Comparison of ENCODE assay signal across 8 cellular contexts in genomic region chr20:50509923-50510705, GRCh38. TPM values are rescaled to one million over a fixed set of nuclear protein-coding genes. Genes with fewer than 3 reads are reported as not detected.
DNase-seq lines count a peak whose midpoint lies in the region; ATAC-seq and TF ChIP-seq lines count a peak whose summit lies in the region.

PTPN1 (plus strand) TSS chr20:50510383; CDS start chr20:50510528, 145 bp downstream.

- H3K4me3 Mint-ChIP-seq in T-helper 2 cell treated with Interferon-gamma antibody and Interleukin-4, amounts not matched to agents 5 μg/mL and 100 μg/mL, for 36 hours = peak within 1 kb of the TSS; percentile 100

- H3K4me1 Mint-ChIP-seq in T-helper 2 cell treated with Interferon-gamma antibody and Interleukin-4, amounts not matched to agents 5 μg/mL and 100 μg/mL, for 36 hours (ENCODE audit: low read depth) = peaks cover 39% of the 10 kb centered on the region

- H3K27ac Mint-ChIP-seq in T-helper 2 cell treated with Interferon-gamma antibody and Interleukin-4, amounts not matched to agents 5 μg/mL and 100 μg/mL, for 36 hours = peak within 1 kb of the TSS; percentile 98

- H3K9me3 ChIP-seq in ascending aorta = no peaks in the 10 kb centered on the region
- no peaks in the 10 kb centered on the region for H3K9me3 ChIP-seq in right cardiac atrium (ENCODE audit: control insufficient read depth, low read length)
- H3K9me3 ChIP-seq in vagina = no peaks in the 10 kb centered on the region

- peaks cover 31% of the 10 kb centered on the region for H3K36me3 Mint-ChIP-seq in T-helper 2 cell treated with Interferon-gamma antibody and Interleukin-4, amounts not matched to agents 5 μg/mL and 100 μg/mL, for 36 hours (ENCODE audit: low read depth)

- no peaks in the 10 kb centered on the region for H3K36me3 ChIP-seq in ascending aorta
- H3K36me3 ChIP-seq in vagina = no peaks in the 10 kb centered on the region

- peak; percentile 99 for DNase-seq in NCI-H1930 (lab: John Stamatoyannopoulos, UW)
- peak; percentile 98 for DNase-seq in T-helper 2 cell treated with Interferon-gamma antibody and Interleukin-4, amounts not matched to agents 5 μg/mL and 100 μg/mL, for 36 hours (ENCODE audit: low spot score)
- DNase-seq in ascending aorta (ENCODE audit: low spot score in 2 of 2) = peak; percentile 93 to 99
- DNase-seq in right cardiac atrium = peak; percentile 99
- DNase-seq in putamen (ENCODE audit: low spot score) = peak; percentile 98
- DNase-seq in vagina (ENCODE audit: extremely low spot score in 2 of 2) = peak; percentile 99

- H3K4me3 ChIP-seq in ascending aorta (peak within 1 kb of the TSS; percentile 88 to 97), right cardiac atrium (ENCODE audit: low read length) (peak within 1 kb of the TSS; percentile 94), vagina (peak within 1 kb of the TSS; percentile 75 to 78)

- H3K27me3 ChIP-seq in ascending aorta = no peaks in the 10 kb centered on the region
- no peaks in the 10 kb centered on the region for H3K27me3 ChIP-seq in right cardiac atrium (ENCODE audit: control insufficient read depth, insufficient read depth)
- no peaks in the 10 kb centered on the region for H3K27me3 ChIP-seq in vagina

- ATAC-seq in GM18499 (IDR thresholded peaks at IDR 0.05; ENCODE audit: insufficient read depth, unreplicated experiment) (peak; percentile 72), HG02943 (IDR thresholded peaks at IDR 0.05; ENCODE audit: low read depth, unreplicated experiment) (peak; percentile 86), right cardiac atrium (peak; percentile 99)

- intact Hi-C loops in ascending aorta (cut with DNase I) (loop anchor here (1.0 to 10.0 kb wide), 5 partner anchors 27 to 1463 kb away; partner anchors contain the start of genes CSE1L and PARD6B), right cardiac atrium (cut with DNase I) (loop anchor here (5.0 to 10.0 kb wide), 3 partner anchors 62 to 72 kb away; no protein-coding TSS in a partner anchor), vagina (cut with DNase I) (no loop called here)

- peaks cover 5 to 25% of the 10 kb centered on the region in 2 donors for H3K4me1 ChIP-seq in ascending aorta
- peaks cover 8% of the 10 kb centered on the region for H3K4me1 ChIP-seq in right cardiac atrium (ENCODE audit: control insufficient read depth, insufficient read depth, low read length)
- H3K4me1 ChIP-seq in vagina = peaks cover 50% of the 10 kb centered on the region

- peak within 1 kb of the TSS; percentile 81 to 91 for H3K27ac ChIP-seq in ascending aorta
- peak within 1 kb of the TSS; percentile 93 for H3K27ac ChIP-seq in right cardiac atrium (ENCODE audit: low read length)
- H3K27ac ChIP-seq in vagina = peak within 1 kb of the TSS; percentile 89

- no peaks in the 10 kb centered on the region for H3K27me3 Mint-ChIP-seq in T-helper 2 cell treated with Interferon-gamma antibody and Interleukin-4, amounts not matched to agents 5 μg/mL and 100 μg/mL, for 36 hours (ENCODE audit: low read depth)

- WGBS in right cardiac atrium = under 1% methylated on average over 64 of the region's 64 CpGs

- H3K9me3 Mint-ChIP-seq in T-helper 2 cell treated with Interferon-gamma antibody and Interleukin-4, amounts not matched to agents 5 μg/mL and 100 μg/mL, for 36 hours = no peaks in the 10 kb centered on the region

- TF ChIP-seq POLR2A in vagina (IDR thresholded peaks at IDR 0.05) = peak; percentile 11 to 99

- TF ChIP-seq CTCF in ascending aorta (IDR thresholded peaks at IDR 0.05) (peak in 2 of 3 experiments; percentile 7 to 34), vagina (IDR thresholded peaks at IDR 0.05) (no peak)

RNA-seq across cellular contexts. Expression of gene PTPN1, which starts in this region (rescaled TPM):
- total RNA-seq in ascending aorta (30.2 TPM), right cardiac atrium (10 to 100 TPM; 22.5 to 37.4 (median 27.2) TPM), vagina (25.3 TPM)
- 20.8 TPM for polyA plus RNA-seq in right cardiac atrium

Comparison
In these comparisons a context has a peak if more than half of its experiments do, and no peak if none do; other contexts are left out.
1. Peak in every context shown above with its lines: DNase-seq, ATAC-seq, H3K4me3 ChIP-seq and H3K27ac ChIP-seq.
2. CTCF ChIP-seq: peak in ascending aorta (2 of 3); none in vagina (0 of 3).